In the genomic region with DNA sequence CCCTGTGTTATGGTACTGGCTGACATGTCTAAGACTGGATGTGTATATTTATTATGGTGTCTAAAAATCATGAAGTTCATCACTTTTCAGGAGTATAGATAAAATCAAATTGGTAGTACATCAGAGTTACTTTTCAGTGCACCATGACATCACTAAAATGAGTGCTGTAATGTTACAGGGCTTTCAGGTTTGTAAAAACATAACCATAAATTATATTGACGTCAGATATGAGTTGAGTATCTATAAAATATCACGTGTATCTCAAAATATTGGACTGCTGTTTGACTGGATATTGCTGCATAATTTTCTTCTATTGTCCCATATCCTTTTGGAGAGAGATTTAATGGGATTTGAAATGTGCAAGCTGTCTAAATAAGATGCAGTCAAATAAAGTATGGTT, we compare ENCODE assay signal across 30 cellular contexts.
"Had no signal": no experiment of that assay in that cellular context is flagged by ENCODE, and none has a peak within 500 bp of the region (broad histone marks: within the 10 kb centered on the region; RNA-seq: fewer than 3 reads in every experiment).

No MANE protein-coding gene starts in this region.

- H3K4me3 ChIP-seq: dorsolateral prefrontal cortex, gastrocnemius medialis, heart left ventricle, hepatocyte, left lung, neural progenitor cell, prostate gland, right atrium auricular region, smooth muscle cell, suprapubic skin, transverse colon, upper lobe of right lung, uterus had no signal

- H3K36me3 ChIP-seq: gastrocnemius medialis, prostate gland, right atrium auricular region, transverse colon, uterus had no signal

- H3K27ac ChIP-seq: epithelial cell of prostate, gastrocnemius medialis, heart left ventricle, hepatocyte, left lung, neural progenitor cell, prostate gland, right atrium auricular region, suprapubic skin, transverse colon, upper lobe of right lung, uterus had no signal

- H3K4me2 ChIP-seq: hepatocyte, neural progenitor cell, smooth muscle cell had no signal

- H3K9ac ChIP-seq: neural progenitor cell had no signal

- DNase-seq: dorsolateral prefrontal cortex; effector CD4-positive, alpha-beta T cell; foreskin fibroblast; gastrocnemius medialis; heart left ventricle; kidney; left lung; mesenchymal stem cell; naive thymus-derived CD4-positive, alpha-beta T cell; nucleus accumbens; stimulated activated CD4-positive, alpha-beta T cell treated with anti-CD3 and anti-CD28 coated beads, Interleukin-12 subunit alpha, Interleukin-12 subunit beta, amount 100 ng/mL, for 4 hours; stimulated activated CD4-positive, alpha-beta T cell treated with anti-CD3 and anti-CD28 coated beads, Interleukin-1b, Interleukin-23, amount 100 ng/mL, for 48 hours; stimulated activated CD4-positive, alpha-beta T cell treated with anti-CD3 and anti-CD28 coated beads, Interleukin-4, amount 100 ng/mL, for 1 hour; stimulated activated CD8-positive, alpha-beta memory T cell treated with anti-CD3 and anti-CD28 coated beads, Interleukin-4, amount 100 ng/mL, for 48 hours; stimulated activated naive CD4-positive, alpha-beta T cell; stimulated activated naive CD8-positive, alpha-beta T cell treated with anti-CD3 and anti-CD28 coated beads, Interleukin-15, amount 100 ng/mL, for 72 hours; transverse colon; upper lobe of right lung; uterus had no signal

- H3K9me3 Mint-ChIP-seq: mesothelial cell of epicardium; naive thymus-derived CD4-positive, alpha-beta T cell; nephron; neural progenitor cell; stimulated activated naive CD8-positive, alpha-beta T cell treated with anti-CD3 and anti-CD28 coated beads, Interleukin-15, amount 100 ng/mL, for 72 hours had no signal

- H3K4me1 Mint-ChIP-seq: mesothelial cell of epicardium, nephron, neural progenitor cell had no signal

- ATAC-seq: esophagus mucosa; gastrocnemius medialis; heart left ventricle; left lung; naive thymus-derived CD4-positive, alpha-beta T cell; sciatic nerve; stimulated activated naive CD8-positive, alpha-beta T cell treated with anti-CD3 and anti-CD28 coated beads, Interleukin-15, amount 100 ng/mL, for 72 hours; upper lobe of right lung had no signal

- H3K27me3 ChIP-seq: dorsolateral prefrontal cortex, gastrocnemius medialis, heart left ventricle, hepatocyte, left lung, neural progenitor cell, right atrium auricular region, suprapubic skin, transverse colon, upper lobe of right lung, uterus had no signal

- H2AFZ ChIP-seq: hepatocyte, neural progenitor cell had no signal

- H3K9me3 ChIP-seq: gastrocnemius medialis, heart left ventricle, left lung, prostate gland, right atrium auricular region, suprapubic skin, transverse colon, upper lobe of right lung, uterus had no signal

- H3K27me3 Mint-ChIP-seq: naive thymus-derived CD4-positive, alpha-beta T cell; stimulated activated naive CD8-positive, alpha-beta T cell treated with anti-CD3 and anti-CD28 coated beads, Interleukin-15, amount 100 ng/mL, for 72 hours had no signal

- H3K4me3 Mint-ChIP-seq: mesothelial cell of epicardium; naive thymus-derived CD4-positive, alpha-beta T cell; nephron; neural progenitor cell; stimulated activated naive CD8-positive, alpha-beta T cell treated with anti-CD3 and anti-CD28 coated beads, Interleukin-15, amount 100 ng/mL, for 72 hours had no signal

- H3K27ac Mint-ChIP-seq: mesothelial cell of epicardium; nephron; neural progenitor cell; stimulated activated naive CD8-positive, alpha-beta T cell treated with anti-CD3 and anti-CD28 coated beads, Interleukin-15, amount 100 ng/mL, for 72 hours had no signal

- H3K4me1 ChIP-seq: gastrocnemius medialis, neural progenitor cell, prostate gland, suprapubic skin, transverse colon, upper lobe of right lung, uterus had no signal
